In the genomic region with DNA sequence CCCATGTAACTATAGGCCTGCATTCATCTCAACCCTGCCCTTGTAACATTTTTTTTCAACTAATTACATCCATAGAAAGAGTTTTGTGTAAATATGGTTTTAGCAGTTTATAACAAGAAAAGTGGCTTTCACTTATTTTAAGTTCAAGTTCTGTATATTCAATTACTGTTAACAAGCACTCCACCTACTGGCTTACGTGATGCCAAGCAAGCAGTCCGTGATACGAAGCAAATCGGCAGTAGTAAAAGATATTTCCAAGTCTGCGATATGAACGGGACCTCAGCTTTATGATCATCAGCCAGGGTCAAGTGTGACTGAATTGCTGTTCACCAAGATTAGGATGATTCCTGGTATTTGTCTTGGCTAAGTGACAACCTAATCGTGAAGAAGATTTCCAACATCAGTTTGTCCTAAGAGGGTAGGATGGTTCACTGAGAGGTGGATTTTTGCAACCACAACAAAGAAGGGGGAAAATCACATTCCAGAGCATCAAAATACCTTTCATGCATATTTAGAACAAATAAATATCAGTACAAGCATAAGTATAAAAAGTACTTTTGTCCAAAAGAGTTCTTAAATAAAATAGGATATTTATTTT, we compare ENCODE assay signal across 8 cellular contexts.
DNase-seq lines count a peak whose midpoint lies in the region; ATAC-seq and TF ChIP-seq lines count a peak whose summit lies in the region.

No MANE protein-coding gene starts in this region.

- H3K36me3 ChIP-seq in HEK293 (ENCODE audit: control insufficient read depth in 2 of 2, insufficient read depth in 1 of 2, low read length in 2 of 2) (no peaks in the 10 kb centered on the region), OCI-LY3 (replicated peaks; ENCODE audit: low read depth, low read length) (no peaks in the 10 kb centered on the region)

- H3K4me1 ChIP-seq in HEK293 (ENCODE audit: control insufficient read depth, insufficient read depth, low read length) (no peaks in the 10 kb centered on the region), OCI-LY3 (ENCODE audit: low read length) (peaks cover 1% of the 10 kb centered on the region; the same call in 1 of the 2 replicates)

- H3K27me3 ChIP-seq in AG04450 (ENCODE audit: control insufficient read depth, insufficient read depth, low read length), result no peaks in the 10 kb centered on the region
- H3K27me3 ChIP-seq in OCI-LY3 (ENCODE audit: low read depth, low read length), result peaks cover 33% of the 10 kb centered on the region

- TF ChIP-seq CTCF in AG04450 (IDR thresholded peaks at IDR 0.05; ENCODE audit: low read depth, low read length) (peak; percentile 88), HEK293 (tag by site-specific recombination; IDR thresholded peaks at IDR 0.05) (no peak), OCI-LY3 (IDR thresholded peaks at IDR 0.05; ENCODE audit: low read depth, low read length) (peak; percentile 87), fibroblast of villous mesenchyme (IDR thresholded peaks at IDR 0.05; ENCODE audit: insufficient read depth, low read depth, low read length) (peak; percentile 76), mesothelial cell of epicardium (IDR thresholded peaks at IDR 0.05; ENCODE audit: unreplicated experiment) (no peak)

- ATAC-seq in GM21529 (IDR thresholded peaks at IDR 0.05; ENCODE audit: unreplicated experiment) (no peak), HG02623 (IDR thresholded peaks at IDR 0.05; ENCODE audit: unreplicated experiment) (no peak)

- no peaks in the 10 kb centered on the region for H3K79me2 ChIP-seq in OCI-LY3 (ENCODE audit: low read length)

- H4K20me1 ChIP-seq in OCI-LY3 (ENCODE audit: insufficient read depth, low read length), result no peaks in the 10 kb centered on the region

- CTCF ChIA-PET in AG04450 (lab: Charles Lee), result interaction anchor here (0.7 to 3.3 kb wide), 15 partner anchors 8 to 992 kb away, joined by 3 to 40 read pairs (median 4); no protein-coding TSS in a partner anchor
- CTCF ChIA-PET in HEK293 (lab: Yijun Ruan, JAX), result interaction anchor here (0.6 to 2.1 kb wide), 6 partner anchors 20 to 478 kb away, joined by 3 to 8 read pairs (median 3); no protein-coding TSS in a partner anchor

- DNase-seq in AG04450 (ENCODE audit: low read depth, low spot score), result peak; percentile 41
- peak; percentile 64 for DNase-seq in fibroblast of villous mesenchyme (ENCODE audit: low read depth)
- no peak for DNase-seq in T-helper 9 cell
- DNase-seq in mesothelial cell of epicardium (ENCODE audit: low spot score in 2 of 2, unreplicated experiment in 2 of 2), result no peak

- H3K36me3 Mint-ChIP-seq in mesothelial cell of epicardium, result no peaks in the 10 kb centered on the region

- H3K9me3 ChIP-seq in AG04450 (ENCODE audit: control insufficient read depth, insufficient read depth, low read length) (no peaks in the 10 kb centered on the region), HEK293 (ENCODE audit: control insufficient read depth, insufficient read depth, low read depth, low read length) (no peaks in the 10 kb centered on the region), OCI-LY3 (ENCODE audit: insufficient read depth, low read length) (no peaks in the 10 kb centered on the region)

- H3K27me3 Mint-ChIP-seq in mesothelial cell of epicardium (ENCODE audit: low read depth), result peaks cover 76% of the 10 kb centered on the region

- peak overlapping the region; percentile 54 for H3K4me2 ChIP-seq in OCI-LY3 (ENCODE audit: low read length)

- H3K4me1 Mint-ChIP-seq in mesothelial cell of epicardium, result no peaks in the 10 kb centered on the region

- H2AFZ ChIP-seq in OCI-LY3 (ENCODE audit: low read depth, low read length), result no peak overlapping the region

- no peaks in the 10 kb centered on the region for H3K9me3 Mint-ChIP-seq in mesothelial cell of epicardium

- H3K27ac Mint-ChIP-seq in mesothelial cell of epicardium, result no peak overlapping the region

- H3K4me3 ChIP-seq in AG04450 (ENCODE audit: low read depth, low read length) (0 out of 2 replicates have a peak overlapping the region, but pooled peaks have one; percentile 5), HEK293 (ENCODE audit: low read depth, low read length) (no peak overlapping the region), OCI-LY3 (ENCODE audit: low read length) (0 out of 2 replicates have a peak overlapping the region, but pooled peaks have one; percentile 7), fibroblast of villous mesenchyme (ENCODE audit: low read depth, low read length) (no peak overlapping the region)

- no peak overlapping the region for H3K9ac ChIP-seq in OCI-LY3 (ENCODE audit: low read length)

- H3K27ac ChIP-seq in AG04450 (ENCODE audit: low read depth, low read length), result no peak overlapping the region
- no peak overlapping the region for H3K27ac ChIP-seq in HEK293 (ENCODE audit: extremely low read depth, low read depth, low read length)
- H3K27ac ChIP-seq in OCI-LY3 (ENCODE audit: low read length), result no peak overlapping the region

- H3K4me3 Mint-ChIP-seq in mesothelial cell of epicardium, result no peak overlapping the region

- POLR2A ChIA-PET in AG04450 (lab: Yijun Ruan, JAX), result no interaction called here
- POLR2A ChIA-PET in HEK293 (lab: Yijun Ruan, JAX), result no interaction called here

TF ChIP-seq in HEK293, 187 proteins besides CTCF, POLR2A, EP300 and RAD21:
- TF ChIP-seq ZNF654 (tag by site-specific recombination; IDR thresholded peaks at IDR 0.05; ENCODE audit: low read depth), result peak; percentile 28; the same call in 1 of the 2 replicates
- no peak for TF ChIP-seq ZNF707 (tag by site-specific recombination; IDR thresholded peaks at IDR 0.05)

Comparison
In these comparisons a context has a peak if more than half of its experiments do, and no peak if none do; other contexts are left out.
1. DNase-seq: peak in AG04450 (single experiment) and fibroblast of villous mesenchyme (single experiment); none in T-helper 9 cell (single experiment) and mesothelial cell of epicardium (0 of 2).
2. H3K4me3 ChIP-seq: peak in AG04450 (single experiment) and OCI-LY3 (single experiment); none in HEK293 (single experiment) and fibroblast of villous mesenchyme (single experiment).
3. CTCF ChIP-seq: peak in AG04450 (single experiment), OCI-LY3 (single experiment) and fibroblast of villous mesenchyme (single experiment); none in HEK293 (single experiment) and mesothelial cell of epicardium (single experiment).